ENCODE assay signal across 12 cellular contexts in the genomic region with DNA sequence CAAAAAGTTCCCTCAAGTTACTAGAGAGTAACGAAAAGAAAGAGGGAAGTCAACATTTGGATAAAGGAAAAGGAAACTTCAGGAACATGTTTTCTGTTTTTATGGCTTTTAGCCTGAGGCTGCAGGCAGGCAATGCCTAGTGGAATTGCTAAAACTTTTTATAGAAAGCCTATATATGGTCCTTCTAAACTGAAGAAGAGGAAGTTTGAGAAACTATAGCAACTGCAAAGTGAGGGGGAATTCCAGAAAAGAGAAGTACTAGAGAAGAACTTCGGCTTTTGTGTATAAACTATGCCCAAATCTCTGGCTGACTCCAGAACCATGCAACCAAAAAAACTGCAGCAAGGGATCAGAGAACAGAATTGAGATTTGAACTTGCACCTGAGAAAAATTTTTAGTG.
A peak's percentile ranks its signal among the peaks of the same experiment; 100 is the strongest.
DNase-seq lines count a peak whose midpoint lies in the region; ATAC-seq and TF ChIP-seq lines count a peak whose summit lies in the region.
"Had no signal": no experiment of that assay in that cellular context is flagged by ENCODE, and none has a peak within 500 bp of the region (broad histone marks: within the 10 kb centered on the region; RNA-seq: fewer than 3 reads in every experiment).

No MANE protein-coding gene starts in this region.

- TF ChIP-seq CTCF in HFFc6 (IDR thresholded peaks at IDR 0.05): no peak
- TF ChIP-seq CTCF in chondrocyte (IDR thresholded peaks at IDR 0.05): no peak

- H2AFZ ChIP-seq in neuronal stem cell (ENCODE audit: low read length): no peak overlapping the region

- no peak overlapping the region for H2BK15ac ChIP-seq in neuronal stem cell (ENCODE audit: low read length)

- H2BK5ac ChIP-seq in neuronal stem cell (ENCODE audit: low read length): no peak overlapping the region

- H3K27me3 Mint-ChIP-seq in HFFc6 (ENCODE audit: insufficient read depth) (no peaks in the 10 kb centered on the region; the same call in 1 of the 2 replicates), chondrocyte (ENCODE audit: low read depth) (no peaks in the 10 kb centered on the region)

- no peaks in the 10 kb centered on the region for H3K36me3 Mint-ChIP-seq in HFFc6 (ENCODE audit: low read depth)
- peaks cover 1% of the 10 kb centered on the region for H3K36me3 Mint-ChIP-seq in chondrocyte (ENCODE audit: low read depth)
- H3K36me3 Mint-ChIP-seq: activated naive CD4-positive, alpha-beta T cell treated with anti-CD3 and anti-CD28 coated beads, Interleukin-2, amount 50 U/mL, for 72 hours had no signal

- no peak overlapping the region for H2BK12ac ChIP-seq in neuronal stem cell (ENCODE audit: low read length)

- H3K4me3 Mint-ChIP-seq in HFFc6 (peak overlapping the region; percentile 14; the same call in 1 of the 2 replicates), chondrocyte (ENCODE audit: unreplicated experiment) (no peak overlapping the region)

- no peak overlapping the region for H3K18ac ChIP-seq in neuronal stem cell (ENCODE audit: low read length)

- no peaks in the 10 kb centered on the region for H3K9me3 Mint-ChIP-seq in HFFc6
- peaks cover 17% of the 10 kb centered on the region for H3K9me3 Mint-ChIP-seq in chondrocyte (ENCODE audit: low read depth)

- DNase-seq in HFFc6 (no peak), chondrocyte (ENCODE audit: low spot score) (no peak), 8988T (no peak), NCI-H82 (lab: John Stamatoyannopoulos, UW) (no peak), neuronal stem cell (ENCODE audit: low spot score) (no peak), HuH-7.5 (ENCODE audit: low spot score) (no peak)
- DNase-seq: DMS79; stimulated activated CD4-positive, alpha-beta T cell treated with anti-CD3 and anti-CD28 coated beads, Interleukin-15, amount 100 ng/mL, for 24 hours had no signal

- no peak overlapping the region for H2AK5ac ChIP-seq in neuronal stem cell (ENCODE audit: low read depth, low read length)

- no peak overlapping the region for H3K4me3 ChIP-seq in neuronal stem cell (ENCODE audit: low read length in 2 of 2)

- H3K27ac Mint-ChIP-seq in HFFc6: no peak overlapping the region
- H3K27ac Mint-ChIP-seq in chondrocyte (ENCODE audit: unreplicated experiment): peak overlapping the region; percentile 13
- H3K27ac Mint-ChIP-seq: activated naive CD4-positive, alpha-beta T cell treated with anti-CD3 and anti-CD28 coated beads, Interleukin-2, amount 50 U/mL, for 72 hours had no signal

- H3K4me1 Mint-ChIP-seq in HFFc6 (ENCODE audit: low read depth): peaks cover 7% of the 10 kb centered on the region
- H3K4me1 Mint-ChIP-seq in chondrocyte (ENCODE audit: low read depth): peaks cover 31% of the 10 kb centered on the region

- no peak overlapping the region for H3K27ac ChIP-seq in neuronal stem cell (replicated peaks; ENCODE audit: low read length)

- ATAC-seq in GM18519 (IDR thresholded peaks at IDR 0.05; ENCODE audit: low FRiP score, unreplicated experiment) (peak; percentile 96), HG03565 (IDR thresholded peaks at IDR 0.05; ENCODE audit: unreplicated experiment) (peak; percentile 91)
- ATAC-seq: activated CD4-positive, CD25-positive, alpha-beta regulatory T cell treated with anti-CD3 and anti-CD28 coated beads, Interleukin-2, amount 50 U/mL, for 24 hours; activated naive CD4-positive, alpha-beta T cell treated with anti-CD3 and anti-CD28 coated beads, Interleukin-2, amount 50 U/mL, for 72 hours had no signal

- H4K8ac ChIP-seq in neuronal stem cell (ENCODE audit: low read depth, low read length): no peak overlapping the region

- H3K23ac ChIP-seq in neuronal stem cell (ENCODE audit: low read depth, low read length, poor library complexity): no peak overlapping the region

- H3K79me1 ChIP-seq in neuronal stem cell (ENCODE audit: low read depth, low read length): no peaks in the 10 kb centered on the region

- no peak overlapping the region for H3K4me2 ChIP-seq in neuronal stem cell (ENCODE audit: insufficient read depth, low read length, poor library complexity, severe bottlenecking)

- H3K36me3 ChIP-seq in neuronal stem cell (replicated peaks in 1 of 2; ENCODE audit: control insufficient read depth in 2 of 2, insufficient read depth in 2 of 2, low read length in 2 of 2): no peaks in the 10 kb centered on the region

- no peaks in the 10 kb centered on the region for H3K27me3 ChIP-seq in neuronal stem cell (ENCODE audit: control insufficient read depth in 3 of 3, insufficient read depth in 3 of 3, low read depth in 1 of 3, low read length in 3 of 3)

- H3K9me3 ChIP-seq in neuronal stem cell (replicated peaks in 1 of 2; ENCODE audit: control insufficient read depth in 2 of 2, insufficient read depth in 1 of 2, low read depth in 1 of 2, low read length in 2 of 2): no peaks in the 10 kb centered on the region

- no peak overlapping the region for H3K14ac ChIP-seq in neuronal stem cell (ENCODE audit: low read length)

- WGBS in neuronal stem cell (ENCODE audit: extremely low coverage in 2 of 2, insufficient read length in 2 of 2, insufficient replicate concordance in 1 of 2), 2 donors: no CpG with 5 or more reads among the region's 2 CpGs

- H2BK120ac ChIP-seq in neuronal stem cell (ENCODE audit: low read depth, low read length): no peak overlapping the region

- H4K91ac ChIP-seq in neuronal stem cell (ENCODE audit: low read depth, low read length, poor library complexity): no peak overlapping the region

- H3K4ac ChIP-seq in neuronal stem cell (ENCODE audit: low read length): no peak overlapping the region

- no peaks in the 10 kb centered on the region for H3K4me1 ChIP-seq in neuronal stem cell (ENCODE audit: control insufficient read depth in 2 of 2, insufficient read depth in 1 of 2, low read depth in 1 of 2, low read length in 2 of 2)

- H3K9ac ChIP-seq in neuronal stem cell (ENCODE audit: low read depth, low read length, poor library complexity): no peak overlapping the region
